22 cellular contexts compared by ENCODE assay signal in genomic region chr9:134441227-134442086, GRCh38.
DNase-seq lines count a peak whose midpoint lies in the region; ATAC-seq and TF ChIP-seq lines count a peak whose summit lies in the region.
"Had no signal": no experiment of that assay in that cellular context is flagged by ENCODE, and none has a peak within 500 bp of the region (broad histone marks: within the 10 kb centered on the region; RNA-seq: fewer than 3 reads in every experiment).

No MANE protein-coding gene starts in this region.

- intact Hi-C loops in IMR-90 (cut with micrococcal nuclease) (loop anchor here (2.0 to 10.0 kb wide), 2 partner anchors 115 to 377 kb away; partner anchors contain the start of genes BRD3 and RXRA), dorsolateral prefrontal cortex (cut with DNase I) (loop anchor here (2.0 to 10.0 kb wide), 4 partner anchors 77 to 377 kb away; partner anchors contain the start of gene BRD3 (in 1 of the 2))
- intact Hi-C loops in dendritic cell treated with granulocyte-macrophage colony-stimulating factor and Interleukin-4, amounts not matched to agents 40 ng/mL and 50 ng/mL, for 4 days (cut with micrococcal nuclease) = loop anchor here (5.0 kb wide), 2 partner anchors 34 to 59 kb away; no protein-coding TSS in a partner anchor

- no peak overlapping the region for H2BK120ac ChIP-seq in IMR-90 (ENCODE audit: low read depth, low read length)

- no peak overlapping the region for H3K18ac ChIP-seq in IMR-90 (ENCODE audit: low read depth, low read length)

- dilution Hi-C loops in IMR-90 (cut with HindIII; ENCODE audit: low sequenced_read_pairs, unreplicated experiment) = no loop called here

- no TSS peak for BruUV-seq in IMR-90 (replicated peaks; lab: Mats Ljungman, UMichigan)

- H4K8ac ChIP-seq in IMR-90 (ENCODE audit: low read depth in 2 of 2, low read length in 2 of 2) = no peak overlapping the region

- peaks cover 4% of the 10 kb centered on the region; the same call in 1 of the 2 replicates for H3K9me1 ChIP-seq in IMR-90 (ENCODE audit: insufficient read depth, low read length)

- no peak for TF ChIP-seq POLR2A in IMR-90 (IDR thresholded peaks at IDR 0.05; ENCODE audit: low read depth, low read length)

- H3K23ac ChIP-seq in IMR-90 (ENCODE audit: low read depth, low read length) = no peak overlapping the region; the same call in 1 of the 2 replicates

- H3K4ac ChIP-seq in IMR-90 (ENCODE audit: low read depth, low read length) = 0 out of 2 replicates have a peak overlapping the region, but pooled peaks have one; percentile 23

- H4K91ac ChIP-seq in IMR-90 (ENCODE audit: insufficient read depth, low read depth, low read length) = no peak overlapping the region

- H3K4me1 Mint-ChIP-seq in dendritic cell treated with granulocyte-macrophage colony-stimulating factor and Interleukin-4, amounts not matched to agents 40 ng/mL and 50 ng/mL, for 4 days (ENCODE audit: low read depth) = peaks cover 66% of the 10 kb centered on the region
- peaks cover 27% of the 10 kb centered on the region for H3K4me1 Mint-ChIP-seq in neural progenitor cell

- WGBS in IMR-90 (ENCODE audit: extremely low coverage in 2 of 2, insufficient read length in 1 of 2), 2 experiments = 82% methylated on average over 18 of the region's 26 CpGs; no CpG with 5 or more reads in 1 of the 2 experiments

- H3K36me3 Mint-ChIP-seq in dendritic cell treated with granulocyte-macrophage colony-stimulating factor and Interleukin-4, amounts not matched to agents 40 ng/mL and 50 ng/mL, for 4 days (ENCODE audit: low read depth) = peaks cover 53% of the 10 kb centered on the region
- peaks cover 2% of the 10 kb centered on the region for H3K36me3 Mint-ChIP-seq in neural progenitor cell
- H3K36me3 Mint-ChIP-seq: activated CD4-positive, alpha-beta memory T cell treated with anti-CD3 and anti-CD28 coated beads for 36 hours had no signal

- H4K20me1 ChIP-seq in BLaER1 = peaks cover 62% of the 10 kb centered on the region
- peaks cover 9% of the 10 kb centered on the region for H4K20me1 ChIP-seq in IMR-90 (ENCODE audit: insufficient read depth, low read length)
- peaks cover 4% of the 10 kb centered on the region for H4K20me1 ChIP-seq in neural progenitor cell (ENCODE audit: low read depth)

- ATAC-seq in IMR-90 (ENCODE audit: low read depth) (no peak), GM21737 (IDR thresholded peaks at IDR 0.05; ENCODE audit: unreplicated experiment) (no peak), HG03175 (IDR thresholded peaks at IDR 0.05; ENCODE audit: unreplicated experiment) (no peak)
- ATAC-seq: gastroesophageal sphincter, HCT116 had no signal

- H3K27ac ChIP-seq in BLaER1 = no peak overlapping the region
- H3K27ac ChIP-seq in IMR-90 (ENCODE audit: insufficient read depth, low read length) = no peak overlapping the region
- no peak overlapping the region for H3K27ac ChIP-seq in neural progenitor cell
- H3K27ac ChIP-seq in dorsolateral prefrontal cortex = peak overlapping the region in 11 of 59 donors; percentile 6 to 98 (median 59)
- H3K27ac ChIP-seq: gastroesophageal sphincter, stomach, transverse colon had no signal

- no peaks in the 10 kb centered on the region for H3K79me1 ChIP-seq in IMR-90 (ENCODE audit: low read depth in 1 of 2, low read length in 2 of 2)

- H3K79me2 ChIP-seq in neural progenitor cell (ENCODE audit: low read depth) = no peaks in the 10 kb centered on the region

- H3K27me3 Mint-ChIP-seq in dendritic cell treated with granulocyte-macrophage colony-stimulating factor and Interleukin-4, amounts not matched to agents 40 ng/mL and 50 ng/mL, for 4 days = no peaks in the 10 kb centered on the region
- H3K27me3 Mint-ChIP-seq in neural progenitor cell (ENCODE audit: insufficient read depth, low read depth) = peaks cover 6% of the 10 kb centered on the region

- H3K27me3 ChIP-seq in BLaER1 (no peaks in the 10 kb centered on the region; the same call in 1 of the 2 replicates), IMR-90 (ENCODE audit: control insufficient read depth, insufficient read depth, low read length) (no peaks in the 10 kb centered on the region), neural progenitor cell (no peaks in the 10 kb centered on the region), dorsolateral prefrontal cortex (peaks cover 0 to 3% (median 0%) of the 10 kb centered on the region in 45 donors)

- no peak overlapping the region for H2BK5ac ChIP-seq in IMR-90 (ENCODE audit: low read depth, low read length, poor library complexity, severe bottlenecking)

- DNase-seq in IMR-90 (no peak), neural progenitor cell (ENCODE audit: low spot score) (no peak), COR-L47 (lab: John Stamatoyannopoulos, UW) (no peak), dorsolateral prefrontal cortex (no peak)
- DNase-seq: activated CD4-positive, alpha-beta memory T cell treated with anti-CD3 and anti-CD28 coated beads for 36 hours; activated naive CD4-positive, alpha-beta T cell; aorta; cerebellar nuclear complex; DMS79; effector CD4-positive, alpha-beta T cell; NCI-H1436; NCI-H774; nephron progenitor cell; stimulated activated CD4-positive, alpha-beta T cell treated with anti-CD3 and anti-CD28 coated beads, Interleukin-4, amount 100 ng/mL, for 1 hour; stomach; transverse colon had no signal

- POLR2A ChIA-PET in IMR-90 (lab: Charles Lee; ENCODE audit: unreplicated experiment) = no interaction called here

- H2BK15ac ChIP-seq in IMR-90 (ENCODE audit: low read depth, low read length) = no peak overlapping the region

- H3K27ac Mint-ChIP-seq in dendritic cell treated with granulocyte-macrophage colony-stimulating factor and Interleukin-4, amounts not matched to agents 40 ng/mL and 50 ng/mL, for 4 days = peak overlapping the region; percentile 73
- no peak overlapping the region for H3K27ac Mint-ChIP-seq in neural progenitor cell
- H3K27ac Mint-ChIP-seq: activated CD4-positive, alpha-beta memory T cell treated with anti-CD3 and anti-CD28 coated beads for 36 hours had no signal

- peaks cover 4% of the 10 kb centered on the region; the same call in 1 of the 2 replicates for H3K9me3 ChIP-seq in BLaER1
- peaks cover 3% of the 10 kb centered on the region; the same call in 1 of the 2 replicates for H3K9me3 ChIP-seq in IMR-90 (ENCODE audit: control insufficient read depth, insufficient read depth, low read length)
- no peaks in the 10 kb centered on the region for H3K9me3 ChIP-seq in neural progenitor cell (ENCODE audit: low read depth)
- H3K9me3 ChIP-seq: gastroesophageal sphincter, stomach, transverse colon had no signal

- no peak overlapping the region for H3K4me3 Mint-ChIP-seq in dendritic cell treated with granulocyte-macrophage colony-stimulating factor and Interleukin-4, amounts not matched to agents 40 ng/mL and 50 ng/mL, for 4 days
- H3K4me3 Mint-ChIP-seq in neural progenitor cell = peak overlapping the region; percentile 3
- H3K4me3 Mint-ChIP-seq: activated CD4-positive, alpha-beta memory T cell treated with anti-CD3 and anti-CD28 coated beads for 36 hours; nephron progenitor cell had no signal

- H3K14ac ChIP-seq in IMR-90 (replicated peaks; ENCODE audit: low read depth, low read length) = no peak overlapping the region

- H3F3A ChIP-seq in neural progenitor cell (ENCODE audit: low read depth) = peaks cover 4% of the 10 kb centered on the region

- H2AFZ ChIP-seq in IMR-90 (replicated peaks; ENCODE audit: low read length, poor library complexity) = peak overlapping the region; percentile 80
- H2AFZ ChIP-seq in neural progenitor cell (replicated peaks) = no peak overlapping the region

- CTCF ChIA-PET in IMR-90 (lab: Yijun Ruan, JAX) = interaction anchor here (1.0 to 2.8 kb wide), 3 partner anchors 266 to 270 kb away, joined by 3 to 27 read pairs (median 3); no protein-coding TSS in a partner anchor

- 0 out of 2 replicates have a peak overlapping the region, but pooled peaks have one; percentile 29 for H2BK20ac ChIP-seq in IMR-90 (ENCODE audit: low read depth, low read length)

- H3K4me2 ChIP-seq in BLaER1 (peak overlapping the region; percentile 89), IMR-90 (ENCODE audit: low read depth, low read length) (no peak overlapping the region), neural progenitor cell (no peak overlapping the region)

- in situ Hi-C loops in IMR-90 (cut with MboI; ENCODE audit: low sequenced_read_pairs) = loop anchor here (5.0 kb wide), 1 partner anchor 274 kb away; no protein-coding TSS in a partner anchor

- H3K9ac ChIP-seq in BLaER1 (peak overlapping the region; percentile 3; the same call in 1 of the 2 replicates), IMR-90 (ENCODE audit: low read depth, low read length) (no peak overlapping the region), neural progenitor cell (no peak overlapping the region)

- no peak overlapping the region for H3K4me3 ChIP-seq in BLaER1
- H3K4me3 ChIP-seq in IMR-90 (ENCODE audit: insufficient read depth, low read depth, low read length) = no peak overlapping the region
- H3K4me3 ChIP-seq in neural progenitor cell = no peak overlapping the region
- H3K4me3 ChIP-seq in dorsolateral prefrontal cortex = no peak overlapping the region
- H3K4me3 ChIP-seq: gastroesophageal sphincter, stomach, transverse colon had no signal

- H3K36me3 ChIP-seq in BLaER1 = peaks cover 15% of the 10 kb centered on the region
- peaks cover 3% of the 10 kb centered on the region; the same call in 1 of the 2 replicates for H3K36me3 ChIP-seq in IMR-90 (ENCODE audit: control insufficient read depth, insufficient read depth, low read length)
- no peaks in the 10 kb centered on the region for H3K36me3 ChIP-seq in neural progenitor cell
- H3K36me3 ChIP-seq: transverse colon had no signal

- H3K56ac ChIP-seq in IMR-90 (ENCODE audit: extremely low read depth, insufficient read depth, low read length) = no peak overlapping the region

- TF ChIP-seq CTCF in IMR-90 (conservative IDR thresholded peaks at IDR 0.05; ENCODE audit: low read depth, low read length) (no peak), neural progenitor cell (IDR thresholded peaks at IDR 0.05) (no peak), dorsolateral prefrontal cortex (IDR thresholded peaks at IDR 0.05 in 54 of 56, conservative IDR thresholded peaks at IDR 0.05 in 2 of 56; ENCODE audit: low read depth in 1 of 56, partially characterized antibody in 56 of 56) (no peak)

- H2AK5ac ChIP-seq in IMR-90 (ENCODE audit: low read depth, low read length) = no peak overlapping the region

- H4K5ac ChIP-seq in IMR-90 (ENCODE audit: low read depth, low read length) = no peak overlapping the region

- TF ChIP-seq RAD21 in IMR-90 (IDR thresholded peaks at IDR 0.05; ENCODE audit: low read length) = no peak

- H3K4me1 ChIP-seq in BLaER1 = peaks cover 72% of the 10 kb centered on the region
- peaks cover 17% of the 10 kb centered on the region for H3K4me1 ChIP-seq in IMR-90 (ENCODE audit: control insufficient read depth, insufficient read depth, low read length)
- H3K4me1 ChIP-seq in neural progenitor cell = peaks cover 17% of the 10 kb centered on the region

- peak overlapping the region; percentile 81 for H2AK9ac ChIP-seq in IMR-90 (replicated peaks; ENCODE audit: low read depth, low read length, poor library complexity)

- H3K9me3 Mint-ChIP-seq in dendritic cell treated with granulocyte-macrophage colony-stimulating factor and Interleukin-4, amounts not matched to agents 40 ng/mL and 50 ng/mL, for 4 days = no peaks in the 10 kb centered on the region
- no peaks in the 10 kb centered on the region for H3K9me3 Mint-ChIP-seq in neural progenitor cell

TF ChIP-seq in IMR-90, 13 proteins besides CTCF, POLR2A, EP300 and RAD21 (continues in another document):
- TF ChIP-seq CEBPB (IDR thresholded peaks at IDR 0.05; ENCODE audit: low read depth, low read length) (no peak), SMC3 (IDR thresholded peaks at IDR 0.05; ENCODE audit: low read depth, low read length) (no peak)
